1 cellular context compared by ENCODE assay signal in the genomic region with DNA sequence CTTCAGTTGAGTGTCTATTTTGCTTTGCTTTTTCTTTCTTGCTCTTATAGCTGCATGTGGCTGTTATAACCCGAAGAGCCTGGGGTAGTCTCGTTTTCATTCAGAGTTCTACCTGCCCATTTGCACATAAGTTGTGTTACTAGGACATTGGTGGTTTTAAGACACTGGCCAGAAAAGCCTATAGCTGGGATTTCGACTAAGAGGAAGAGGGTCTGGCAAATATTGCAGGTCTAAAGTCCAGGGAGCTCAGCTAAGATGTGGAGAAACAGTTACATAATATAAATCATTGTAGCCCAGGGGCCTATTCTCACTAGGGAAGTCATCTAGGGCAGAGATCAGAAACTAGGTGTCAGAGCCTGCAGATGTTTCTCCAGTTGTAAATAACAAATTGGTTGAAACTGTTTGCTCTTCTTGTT.
A peak's percentile ranks its signal among the peaks of the same experiment; 100 is the strongest.
TF ChIP-seq lines count a peak whose summit lies in the region.

No MANE protein-coding gene starts in this region.

TF ChIP-seq in HepG2, 621 proteins besides CTCF, POLR2A, EP300 and RAD21 (continued from another document and continues in another):
- TF ChIP-seq KIAA2018 (CRISPR knock-in tag; IDR thresholded peaks at IDR 0.05; ENCODE audit: borderline replicate concordance) (no peak), HOXD1 (CRISPR knock-in tag; IDR thresholded peaks at IDR 0.05) (peak; percentile 31; the same call in 1 of the 2 replicates), BORCS8-MEF2B (CRISPR knock-in tag; IDR thresholded peaks at IDR 0.05) (no peak), KDM5A (IDR thresholded peaks at IDR 0.05; ENCODE audit: borderline replicate concordance, low read length) (no peak), ZNF136 (CRISPR knock-in tag; IDR thresholded peaks at IDR 0.05; ENCODE audit: low read depth) (0 out of 2 replicates have a peak, but pooled peaks have one; percentile 67), KDM5B (CRISPR knock-in tag; IDR thresholded peaks at IDR 0.05; ENCODE audit: borderline replicate concordance) (no peak), NR2C2 (CRISPR knock-in tag; IDR thresholded peaks at IDR 0.05; ENCODE audit: borderline replicate concordance) (0 out of 2 replicates have a peak, but pooled peaks have one; percentile 30), SRY (CRISPR knock-in tag; IDR thresholded peaks at IDR 0.05) (no peak), ZNF556 (CRISPR knock-in tag; IDR thresholded peaks at IDR 0.05; ENCODE audit: borderline replicate concordance) (0 out of 2 replicates have a peak, but pooled peaks have one; percentile 68), TMF1 (CRISPR knock-in tag; IDR thresholded peaks at IDR 0.05; ENCODE audit: low read depth) (0 out of 2 replicates have a peak, but pooled peaks have one; percentile 36), TCF7 (IDR thresholded peaks at IDR 0.05; ENCODE audit: low read depth) (peak; percentile 58), MYPOP (CRISPR knock-in tag; IDR thresholded peaks at IDR 0.05) (peak; percentile 36; the same call in 1 of the 2 replicates), ZFP90 (CRISPR knock-in tag; IDR thresholded peaks at IDR 0.05; ENCODE audit: borderline replicate concordance) (no peak), KDM2A (CRISPR knock-in tag; IDR thresholded peaks at IDR 0.05; ENCODE audit: borderline replicate concordance, low read depth) (no peak), ZNF230 (CRISPR knock-in tag; IDR thresholded peaks at IDR 0.05) (no peak), ZNF772 (CRISPR knock-in tag; IDR thresholded peaks at IDR 0.05) (peak; percentile 33; the same call in 1 of the 2 replicates), MED1 (CRISPR knock-in tag; IDR thresholded peaks at IDR 0.05) (peak; percentile 76), RAD51 (IDR thresholded peaks at IDR 0.05; ENCODE audit: borderline replicate concordance) (no peak), ZNF687 (CRISPR knock-in tag; IDR thresholded peaks at IDR 0.05) (no peak), CBX2 (IDR thresholded peaks at IDR 0.05; ENCODE audit: low read depth, low read length) (no peak), CBX2 (CRISPR knock-in tag; IDR thresholded peaks at IDR 0.05; ENCODE audit: low read depth) (no peak), REPIN1 (CRISPR knock-in tag; IDR thresholded peaks at IDR 0.05; ENCODE audit: borderline replicate concordance, low read depth) (peak; percentile 75; the same call in 1 of the 2 replicates), FOXO1 (CRISPR knock-in tag; IDR thresholded peaks at IDR 0.05) (peak; percentile 45; the same call in 1 of the 2 replicates), ZNF878 (CRISPR knock-in tag; IDR thresholded peaks at IDR 0.05) (peak; percentile 47; the same call in 1 of the 2 replicates), GMEB2 (CRISPR knock-in tag; IDR thresholded peaks at IDR 0.05; ENCODE audit: low read depth) (no peak), TBX2 (CRISPR knock-in tag; IDR thresholded peaks at IDR 0.05; ENCODE audit: borderline replicate concordance) (peak; percentile 95)
- TF ChIP-seq, protein P1, sequence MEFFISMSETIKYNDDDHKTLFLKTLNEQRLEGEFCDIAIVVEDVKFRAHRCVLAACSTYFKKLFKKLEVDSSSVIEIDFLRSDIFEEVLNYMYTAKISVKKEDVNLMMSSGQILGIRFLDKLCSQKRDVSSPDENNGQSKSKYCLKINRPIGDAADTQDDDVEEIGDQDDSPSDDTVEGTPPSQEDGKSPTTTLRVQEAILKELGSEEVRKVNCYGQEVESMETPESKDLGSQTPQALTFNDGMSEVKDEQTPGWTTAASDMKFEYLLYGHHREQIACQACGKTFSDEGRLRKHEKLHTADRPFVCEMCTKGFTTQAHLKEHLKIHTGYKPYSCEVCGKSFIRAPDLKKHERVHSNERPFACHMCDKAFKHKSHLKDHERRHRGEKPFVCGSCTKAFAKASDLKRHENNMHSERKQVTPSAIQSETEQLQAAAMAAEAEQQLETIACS (CRISPR knock-in tag; IDR thresholded peaks at IDR 0.05): no peak
- TF ChIP-seq, protein P2, sequence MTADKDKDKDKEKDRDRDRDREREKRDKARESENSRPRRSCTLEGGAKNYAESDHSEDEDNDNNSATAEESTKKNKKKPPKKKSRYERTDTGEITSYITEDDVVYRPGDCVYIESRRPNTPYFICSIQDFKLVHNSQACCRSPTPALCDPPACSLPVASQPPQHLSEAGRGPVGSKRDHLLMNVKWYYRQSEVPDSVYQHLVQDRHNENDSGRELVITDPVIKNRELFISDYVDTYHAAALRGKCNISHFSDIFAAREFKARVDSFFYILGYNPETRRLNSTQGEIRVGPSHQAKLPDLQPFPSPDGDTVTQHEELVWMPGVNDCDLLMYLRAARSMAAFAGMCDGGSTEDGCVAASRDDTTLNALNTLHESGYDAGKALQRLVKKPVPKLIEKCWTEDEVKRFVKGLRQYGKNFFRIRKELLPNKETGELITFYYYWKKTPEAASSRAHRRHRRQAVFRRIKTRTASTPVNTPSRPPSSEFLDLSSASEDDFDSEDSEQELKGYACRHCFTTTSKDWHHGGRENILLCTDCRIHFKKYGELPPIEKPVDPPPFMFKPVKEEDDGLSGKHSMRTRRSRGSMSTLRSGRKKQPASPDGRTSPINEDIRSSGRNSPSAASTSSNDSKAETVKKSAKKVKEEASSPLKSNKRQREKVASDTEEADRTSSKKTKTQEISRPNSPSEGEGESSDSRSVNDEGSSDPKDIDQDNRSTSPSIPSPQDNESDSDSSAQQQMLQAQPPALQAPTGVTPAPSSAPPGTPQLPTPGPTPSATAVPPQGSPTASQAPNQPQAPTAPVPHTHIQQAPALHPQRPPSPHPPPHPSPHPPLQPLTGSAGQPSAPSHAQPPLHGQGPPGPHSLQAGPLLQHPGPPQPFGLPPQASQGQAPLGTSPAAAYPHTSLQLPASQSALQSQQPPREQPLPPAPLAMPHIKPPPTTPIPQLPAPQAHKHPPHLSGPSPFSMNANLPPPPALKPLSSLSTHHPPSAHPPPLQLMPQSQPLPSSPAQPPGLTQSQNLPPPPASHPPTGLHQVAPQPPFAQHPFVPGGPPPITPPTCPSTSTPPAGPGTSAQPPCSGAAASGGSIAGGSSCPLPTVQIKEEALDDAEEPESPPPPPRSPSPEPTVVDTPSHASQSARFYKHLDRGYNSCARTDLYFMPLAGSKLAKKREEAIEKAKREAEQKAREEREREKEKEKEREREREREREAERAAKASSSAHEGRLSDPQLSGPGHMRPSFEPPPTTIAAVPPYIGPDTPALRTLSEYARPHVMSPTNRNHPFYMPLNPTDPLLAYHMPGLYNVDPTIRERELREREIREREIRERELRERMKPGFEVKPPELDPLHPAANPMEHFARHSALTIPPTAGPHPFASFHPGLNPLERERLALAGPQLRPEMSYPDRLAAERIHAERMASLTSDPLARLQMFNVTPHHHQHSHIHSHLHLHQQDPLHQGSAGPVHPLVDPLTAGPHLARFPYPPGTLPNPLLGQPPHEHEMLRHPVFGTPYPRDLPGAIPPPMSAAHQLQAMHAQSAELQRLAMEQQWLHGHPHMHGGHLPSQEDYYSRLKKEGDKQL (CRISPR knock-in tag; IDR thresholded peaks at IDR 0.05; ENCODE audit: low read depth): peak; percentile 38; the same call in 1 of the 2 replicates
- TF ChIP-seq, protein P3, sequence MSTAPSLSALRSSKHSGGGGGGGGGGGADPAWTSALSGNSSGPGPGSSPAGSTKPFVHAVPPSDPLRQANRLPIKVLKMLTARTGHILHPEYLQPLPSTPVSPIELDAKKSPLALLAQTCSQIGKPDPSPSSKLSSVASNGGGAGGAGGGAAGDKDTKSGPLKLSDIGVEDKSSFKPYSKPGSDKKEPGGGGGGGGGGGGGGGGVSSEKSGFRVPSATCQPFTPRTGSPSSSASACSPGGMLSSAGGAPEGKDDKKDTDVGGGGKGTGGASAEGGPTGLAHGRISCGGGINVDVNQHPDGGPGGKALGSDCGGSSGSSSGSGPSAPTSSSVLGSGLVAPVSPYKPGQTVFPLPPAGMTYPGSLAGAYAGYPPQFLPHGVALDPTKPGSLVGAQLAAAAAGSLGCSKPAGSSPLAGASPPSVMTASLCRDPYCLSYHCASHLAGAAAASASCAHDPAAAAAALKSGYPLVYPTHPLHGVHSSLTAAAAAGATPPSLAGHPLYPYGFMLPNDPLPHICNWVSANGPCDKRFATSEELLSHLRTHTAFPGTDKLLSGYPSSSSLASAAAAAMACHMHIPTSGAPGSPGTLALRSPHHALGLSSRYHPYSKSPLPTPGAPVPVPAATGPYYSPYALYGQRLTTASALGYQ (CRISPR knock-in tag; IDR thresholded peaks at IDR 0.05): peak; percentile 68; the same call in 1 of the 2 replicates
